ENCODE assay signal across 31 cellular contexts in genomic region chr17:12688382-12688781, GRCh38. TPM values are rescaled to one million over a fixed set of nuclear protein-coding genes. Genes with fewer than 3 reads are reported as not detected.
"Had no signal": no experiment of that assay in that cellular context is flagged by ENCODE, and none has a peak within 500 bp of the region (broad histone marks: within the 10 kb centered on the region; RNA-seq: fewer than 3 reads in every experiment).

No MANE protein-coding gene starts in this region.

- H3K27me3 Mint-ChIP-seq: activated B cell treated with CpG ODN at 0.5 μM for 24 hours; activated CD8-positive, alpha-beta T cell treated with anti-CD3 and anti-CD28 coated beads for 36 hours; T-helper 17 cell had no signal

- H3K36me3 Mint-ChIP-seq: activated naive CD8-positive, alpha-beta T cell; brain had no signal

- DNase-seq: activated B cell treated with CpG ODN at 0.5 μM for 24 hours; activated CD4-positive, alpha-beta T cell treated with anti-CD3 and anti-CD28 coated beads for 48 hours; activated CD4-positive, alpha-beta T cell treated with anti-CD3 and anti-CD28 coated beads, Interleukin-2, amount 50 U/mL, for 1 hour; activated CD4-positive, alpha-beta T cell treated with anti-CD3 and anti-CD28 coated beads, Interleukin-2, amount 50 U/mL, for 48 hours; activated CD8-positive, alpha-beta memory T cell treated with anti-CD3 and anti-CD28 coated beads for 24 hours; activated CD8-positive, alpha-beta T cell treated with anti-CD3 and anti-CD28 coated beads for 36 hours; activated effector memory CD4-positive, alpha-beta T cell treated with Interleukin-2 at 50 U/mL for 16 hours; activated gamma-delta T cell treated with Interleukin-2 at 50 U/mL for 16 hours; activated naive CD4-positive, alpha-beta T cell treated with anti-CD3 and anti-CD28 coated beads, Interleukin-2, amount 50 U/mL, for 16 hours; activated naive CD4-positive, alpha-beta T cell treated with Interleukin-2 at 50 U/mL for 16 hours; activated T-cell treated with anti-CD3 and anti-CD28 coated beads, Interleukin-2, amount 50 U/mL, for 4 hours; amniotic stem cell; anterior cingulate cortex; effector CD8-positive, alpha-beta T cell; foreskin fibroblast; heart right ventricle; T-helper 1 cell; T-helper 17 cell; T1000; WERI-Rb-1 had no signal

- H3K27ac Mint-ChIP-seq: activated B cell treated with CpG ODN at 0.5 μM for 24 hours; activated CD8-positive, alpha-beta T cell treated with anti-CD3 and anti-CD28 coated beads for 36 hours; activated naive CD8-positive, alpha-beta T cell; activated T-helper 17 cell treated with anti-CD3 and anti-CD28 coated beads, Interleukin-2, amount 50 U/mL, for 72 hours; T-helper 17 cell; T-helper 2 cell treated with Interferon-gamma antibody and Interleukin-4, amounts not matched to agents 5 μg/mL and 100 μg/mL, for 36 hours had no signal

- H3K4me1 Mint-ChIP-seq: activated B cell treated with CpG ODN at 0.5 μM for 24 hours; activated T-helper 17 cell treated with anti-CD3 and anti-CD28 coated beads, Interleukin-2, amount 50 U/mL, for 72 hours; brain; T-helper 17 cell had no signal

- H3K9me3 ChIP-seq: breast epithelium, heart right ventricle had no signal

- H3K9me3 Mint-ChIP-seq: activated B cell treated with CpG ODN at 0.5 μM for 24 hours; activated CD8-positive, alpha-beta T cell treated with anti-CD3 and anti-CD28 coated beads for 36 hours; activated T-cell treated with anti-CD3 and anti-CD28 coated beads, Interleukin-2, amount 50 U/mL, for 4 hours had no signal

- H3K4me3 ChIP-seq: breast epithelium, heart right ventricle had no signal

- H3K4me3 Mint-ChIP-seq: activated B cell treated with CpG ODN at 0.5 μM for 24 hours; activated CD8-positive, alpha-beta T cell treated with anti-CD3 and anti-CD28 coated beads for 36 hours; activated naive CD8-positive, alpha-beta T cell; activated T-cell treated with anti-CD3 and anti-CD28 coated beads, Interleukin-2, amount 50 U/mL, for 4 hours; activated T-helper 17 cell treated with anti-CD3 and anti-CD28 coated beads, Interleukin-2, amount 50 U/mL, for 72 hours; brain; T-helper 17 cell; T-helper 2 cell treated with Interferon-gamma antibody and Interleukin-4, amounts not matched to agents 5 μg/mL and 100 μg/mL, for 36 hours had no signal

- ATAC-seq: activated CD4-positive, CD25-positive, alpha-beta regulatory T cell treated with anti-CD3 and anti-CD28 coated beads, Interleukin-2, amount 50 U/mL, for 24 hours; activated CD8-positive, alpha-beta T cell treated with anti-CD3 and anti-CD28 coated beads for 36 hours; activated T-cell treated with anti-CD3 and anti-CD28 coated beads, Interleukin-2, amount 50 U/mL, for 4 hours; activated T-helper 17 cell treated with anti-CD3 and anti-CD28 coated beads, Interleukin-2, amount 50 U/mL, for 72 hours; heart right ventricle; T-helper 17 cell had no signal

- H3K27me3 ChIP-seq: breast epithelium, heart right ventricle had no signal

- FAIRE-seq: colon, endometrium, endothelial cell of umbilical vein, frontal cortex had no signal

- H3K36me3 ChIP-seq: breast epithelium, heart right ventricle, WERI-Rb-1 had no signal

- H3K27ac ChIP-seq: breast epithelium, epithelial cell of prostate, heart right ventricle, WERI-Rb-1 had no signal

- H3K4me1 ChIP-seq: breast epithelium had no signal

RNA-seq across cellular contexts. Expression of gene MYOCD, which starts 22.7 kb away (rescaled TPM):
- total RNA-seq: activated CD8-positive, alpha-beta T cell treated with anti-CD3 and anti-CD28 coated beads for 36 hours; activated T-helper 17 cell treated with anti-CD3 and anti-CD28 coated beads, Interleukin-2, amount 50 U/mL, for 72 hours; endothelial cell of umbilical vein; T-helper 17 cell had no signal
- polyA plus RNA-seq: endothelial cell of umbilical vein had no signal
